Comparison of ENCODE assay signal across 2 cellular contexts in genomic region chr19:55031178-55031577, GRCh38.
A peak's percentile ranks its signal among the peaks of the same experiment; 100 is the strongest.
TF ChIP-seq lines count a peak whose summit lies in the region.

No MANE protein-coding gene starts in this region.

TF ChIP-seq in HepG2, 621 proteins besides CTCF, POLR2A, EP300 and RAD21:
- TF ChIP-seq HDAC2 (CRISPR knock-in tag; IDR thresholded peaks at IDR 0.05) (no peak), ZNF121 (CRISPR knock-in tag; IDR thresholded peaks at IDR 0.05) (peak; percentile 72)
TF ChIP-seq in HepG2: peak in this region for 1.

TF ChIP-seq in WTC11, 78 proteins besides CTCF, POLR2A, EP300 and RAD21:
- TF ChIP-seq MAX (CRISPR knock-in tag; IDR thresholded peaks at IDR 0.05): no peak
- TF ChIP-seq ZNF121 (CRISPR knock-in tag; IDR thresholded peaks at IDR 0.05): peak; percentile 91
- TF ChIP-seq JUN (CRISPR knock-in tag; IDR thresholded peaks at IDR 0.05): no peak
